8 cellular contexts compared by ENCODE assay signal in the genomic region with DNA sequence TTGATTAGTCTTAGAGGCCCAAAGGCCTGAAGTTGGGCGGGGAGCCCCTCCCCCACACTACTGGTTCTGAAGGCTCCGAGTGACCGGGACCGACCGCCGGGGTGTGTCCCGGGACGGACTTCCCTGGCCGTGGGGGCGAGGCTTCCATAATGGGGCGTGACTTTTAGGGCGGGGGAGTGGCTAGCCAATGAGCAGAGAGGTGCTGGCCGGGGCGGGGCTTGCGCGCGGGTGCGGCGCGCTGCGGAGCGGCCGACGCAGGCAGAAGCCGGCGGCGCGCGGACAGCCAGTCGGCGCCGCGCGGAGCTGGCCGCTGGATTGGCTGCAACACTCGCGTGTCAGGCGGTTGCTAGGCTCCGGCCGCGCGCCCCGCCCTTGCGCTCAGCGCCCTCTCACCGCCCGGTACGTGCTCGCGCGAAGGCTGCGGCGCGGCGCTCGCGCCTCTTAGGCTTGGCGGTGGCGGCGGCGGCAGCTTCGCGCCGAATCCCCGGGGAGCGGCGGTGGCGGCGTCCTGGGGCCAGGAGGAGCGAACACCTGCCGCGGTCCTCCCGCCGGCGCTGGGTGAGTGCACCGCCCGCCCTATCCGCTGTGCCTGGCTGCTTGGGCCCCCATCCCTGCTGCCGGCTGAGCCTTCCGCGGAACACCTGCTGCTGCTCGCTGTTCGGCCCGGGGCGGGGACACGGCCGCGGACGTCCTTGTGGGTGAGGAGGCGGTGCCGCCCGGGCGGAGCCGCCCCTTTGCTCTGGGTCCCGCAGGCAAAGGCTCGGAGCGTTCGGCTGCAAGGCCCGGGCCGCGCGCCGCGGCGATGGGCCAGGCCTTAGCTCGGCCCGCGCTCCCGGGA. TPM values are rescaled to one million over a fixed set of nuclear protein-coding genes. Genes with fewer than 3 reads are reported as not detected.
DNase-seq lines count a peak whose midpoint lies in the region; ATAC-seq, FAIRE-seq and TF ChIP-seq lines count a peak whose summit lies in the region.

DAG1 (plus strand) TSS at position 392 of the 838 bp plus-strand sequence. CDS start 40,268 bp downstream, outside the sequence.

- DNase-seq in NCI-H1417 treated with DMSO at 0.1 percent for 48 hours (lab: John Stamatoyannopoulos, UW) (peak; percentile 67), SW 1271 (lab: John Stamatoyannopoulos, UW) (peak; percentile 55 to 83), Right ventricle myocardium inferior (ENCODE audit: missing footprints) (peak; percentile 99), pancreas (peak; percentile 98 to 99 (median 98)), thyroid gland (peak; percentile 99)
- DNase-seq in activated naive CD8-positive, alpha-beta T cell treated with anti-CD3 and anti-CD28 coated beads, Interleukin-2, amount 50 U/mL, for 16 hours (ENCODE audit: low read depth, low spot score) = peak; percentile 92

- ATAC-seq in HG02763 (IDR thresholded peaks at IDR 0.05; ENCODE audit: unreplicated experiment) (peak; percentile 74), Right ventricle myocardium inferior (peak; percentile 93), pancreas (peak; percentile 84 to 91 (median 87))

- H3K27me3 ChIP-seq in pancreas = no peaks in the 10 kb centered on the region
- no peaks in the 10 kb centered on the region for H3K27me3 ChIP-seq in thyroid gland

- no peak for FAIRE-seq in pancreas (lab: Jason Lieb, UNC)

- no peaks in the 10 kb centered on the region for H3K36me3 ChIP-seq in pancreas
- H3K36me3 ChIP-seq in thyroid gland = no peaks in the 10 kb centered on the region

- TF ChIP-seq POLR2A in thyroid gland (IDR thresholded peaks at IDR 0.05) = peak; percentile 85 to 91

- WGBS in pancreas, 2 donors = 1% methylated on average over 54 to 109 of the region's 109 CpGs
- WGBS in thyroid gland, 2 donors = 0% methylated on average over 6 to 23 of the region's 109 CpGs

- peak within 1 kb of the TSS; percentile 83 to 97 (median 97) for H3K27ac ChIP-seq in pancreas
- H3K27ac ChIP-seq in thyroid gland = peak within 1 kb of the TSS; percentile 97 to 100 (median 99)

- no peak for TF ChIP-seq CTCF in GM12875 (IDR thresholded peaks at IDR 0.05; ENCODE audit: borderline replicate concordance, insufficient read depth, low read depth, low read length)
- no peak for TF ChIP-seq CTCF in pancreas (IDR thresholded peaks at IDR 0.05)
- no peak for TF ChIP-seq CTCF in thyroid gland (IDR thresholded peaks at IDR 0.05)

- no peaks in the 10 kb centered on the region for H3K9me3 ChIP-seq in pancreas
- H3K9me3 ChIP-seq in thyroid gland = no peaks in the 10 kb centered on the region

- H3K4me1 ChIP-seq in pancreas (peaks cover 20 to 45% (median 39%) of the 10 kb centered on the region in 3 donors), thyroid gland (peaks cover 18 to 30% of the 10 kb centered on the region in 2 donors)

- intact Hi-C loops in Right ventricle myocardium inferior (cut with DNase I) = loop anchor here (5.0 kb wide), 3 partner anchors 47 to 298 kb away; partner anchors contain the start of genes APEH and KLHDC8B
- intact Hi-C loops in pancreas (cut with DNase I) = loop anchor here in 1 of 3 donors (5.0 kb wide), 1 partner anchor 42 kb away; no protein-coding TSS in a partner anchor
- intact Hi-C loops in thyroid gland (cut with DNase I) = loop anchor here (10.0 kb wide), 1 partner anchor 195 kb away; no protein-coding TSS in a partner anchor

- peak within 1 kb of the TSS; percentile 77 for H3K4me3 ChIP-seq in GM12875 (ENCODE audit: low read depth, low read length)
- H3K4me3 ChIP-seq in pancreas = peak within 1 kb of the TSS; percentile 75 to 96 (median 83)
- H3K4me3 ChIP-seq in thyroid gland (replicated peaks in 1 of 3) = peak within 1 kb of the TSS; percentile 43 to 95 (median 77)

RNA-seq across cellular contexts. Expression of gene DAG1, which starts in this region (rescaled TPM):
- total RNA-seq in Right ventricle myocardium inferior = 129 TPM
- total RNA-seq in pancreas = 100 to 1,000 TPM in 1 of 6 donors, 10 to 100 TPM in 5; 60.8 to 108 (median 71.6) TPM
- 10 to 100 TPM; 15.5 to 19.9 TPM for polyA plus RNA-seq in pancreas
- total RNA-seq in thyroid gland = 10 to 100 TPM; 55.1 to 86.7 (median 79.6) TPM

Comparison
In these comparisons a context has a peak if more than half of its experiments do, and no peak if none do; other contexts are left out.
1. Peak in every context shown above with its lines: DNase-seq, ATAC-seq, H3K4me3 ChIP-seq and H3K27ac ChIP-seq.